10 cellular contexts compared by ENCODE assay signal in the genomic region with DNA sequence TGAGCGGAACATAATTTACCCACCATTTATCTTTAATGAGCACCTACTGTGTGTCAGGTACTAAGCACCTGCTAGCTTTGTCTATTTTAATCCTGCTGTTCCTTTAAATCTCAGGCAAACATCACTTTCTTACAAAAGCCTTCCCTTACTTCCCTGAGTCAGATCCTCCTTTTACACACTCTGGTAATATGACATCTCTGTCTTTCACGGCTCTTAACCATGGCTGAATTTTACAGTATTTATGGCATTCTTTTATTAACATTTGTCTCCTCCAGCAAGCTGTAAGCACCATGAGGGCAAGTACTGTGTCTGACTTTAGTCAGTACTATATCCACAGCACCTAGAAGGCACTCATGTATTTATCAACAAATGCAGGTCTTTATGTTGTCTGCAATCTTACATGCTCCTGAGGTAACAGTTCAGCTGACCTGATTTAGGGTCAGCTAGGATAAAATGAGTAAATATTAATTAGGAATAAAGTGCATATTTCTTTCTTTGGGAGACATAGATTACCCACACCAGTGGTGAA. TPM values are rescaled to one million over a fixed set of nuclear protein-coding genes. Genes with fewer than 3 reads are reported as not detected.
DNase-seq lines count a peak whose midpoint lies in the region; ATAC-seq and TF ChIP-seq lines count a peak whose summit lies in the region.
"Had no signal": no experiment of that assay in that cellular context is flagged by ENCODE, and none has a peak within 500 bp of the region (broad histone marks: within the 10 kb centered on the region; RNA-seq: fewer than 3 reads in every experiment).

No MANE protein-coding gene starts in this region.

- H2BK15ac ChIP-seq in H9 (ENCODE audit: low read depth, low read length), result no peak overlapping the region

- H3K27ac ChIP-seq in BLaER1, result peak overlapping the region; percentile 91
- H3K27ac ChIP-seq in H9 (ENCODE audit: insufficient read length, low read depth, low read length), result no peak overlapping the region
- H3K27ac ChIP-seq in transverse colon, result no peak overlapping the region

- H3K4me3 ChIP-seq in BLaER1 (peak overlapping the region; percentile 43; the same call in 1 of the 2 replicates), transverse colon (no peak overlapping the region)

- no peaks in the 10 kb centered on the region for H3K79me2 ChIP-seq in H9 (ENCODE audit: insufficient read depth, low read length)

- no peak overlapping the region for H2BK120ac ChIP-seq in H9 (ENCODE audit: low read depth, low read length, poor library complexity, severe bottlenecking)

- H3K9me3 Mint-ChIP-seq in activated naive CD8-positive, alpha-beta T cell (ENCODE audit: low read depth), result peaks cover 5% of the 10 kb centered on the region
- no peaks in the 10 kb centered on the region for H3K9me3 Mint-ChIP-seq in H9

- no peak for TF ChIP-seq EP300 in transverse colon (IDR thresholded peaks at IDR 0.05; ENCODE audit: low read depth)

- no peak overlapping the region for H4K91ac ChIP-seq in H9 (ENCODE audit: insufficient read length, low read depth, low read length)

- H3K9ac ChIP-seq in BLaER1, result peak overlapping the region; percentile 79; the same call in 1 of the 2 replicates
- H3K9ac ChIP-seq in H9 (ENCODE audit: extremely low read depth, insufficient read length, low read length), result no peak overlapping the region

- intact Hi-C loops in transverse colon (cut with DNase I; ENCODE audit: low total_unique reads), result no loop called here

- H3K9me3 ChIP-seq in BLaER1, result no peaks in the 10 kb centered on the region
- H3K9me3 ChIP-seq in H9 (ENCODE audit: control insufficient read depth, low read depth, low read length), result no peaks in the 10 kb centered on the region
- no peaks in the 10 kb centered on the region for H3K9me3 ChIP-seq in transverse colon

- no peak for TF ChIP-seq POLR2A in transverse colon (IDR thresholded peaks at IDR 0.05)

- H3K36me3 ChIP-seq in BLaER1, result no peaks in the 10 kb centered on the region
- no peaks in the 10 kb centered on the region for H3K36me3 ChIP-seq in transverse colon

- H3K36me3 Mint-ChIP-seq in activated naive CD8-positive, alpha-beta T cell, result peaks cover 7% of the 10 kb centered on the region
- no peaks in the 10 kb centered on the region for H3K36me3 Mint-ChIP-seq in H9 (ENCODE audit: insufficient read depth in 1 of 3, low read depth in 3 of 3)

- no peak overlapping the region for H3K56ac ChIP-seq in H9 (ENCODE audit: insufficient read length, low read depth, low read length)

- peak overlapping the region; percentile 83 for H3K4me2 ChIP-seq in BLaER1
- H3K4me2 ChIP-seq in H9 (ENCODE audit: insufficient read depth, insufficient read length, low read length), result no peak overlapping the region

- H3K4ac ChIP-seq in H9 (ENCODE audit: low read depth, low read length), result no peak overlapping the region

- H4K20me1 ChIP-seq in BLaER1, result no peaks in the 10 kb centered on the region
- H4K20me1 ChIP-seq in H9 (ENCODE audit: control insufficient read depth, insufficient read depth, insufficient read length), result no peaks in the 10 kb centered on the region

- no peak overlapping the region for H4K5ac ChIP-seq in H9 (ENCODE audit: insufficient read length, low read depth, low read length)

- H3K27me3 Mint-ChIP-seq in activated naive CD8-positive, alpha-beta T cell, result no peaks in the 10 kb centered on the region
- H3K27me3 Mint-ChIP-seq in H9 (ENCODE audit: low read depth), result no peaks in the 10 kb centered on the region

- peaks cover 94% of the 10 kb centered on the region for H3K4me1 Mint-ChIP-seq in activated naive CD8-positive, alpha-beta T cell (ENCODE audit: low read depth)
- peaks cover 0 to 8% of the 10 kb centered on the region in 2 experiments; a peak in 1 of 4 replicates for H3K4me1 Mint-ChIP-seq in H9

- TF ChIP-seq CTCF in H9 (conservative IDR thresholded peaks at IDR 0.05), result no peak
- TF ChIP-seq CTCF in transverse colon (IDR thresholded peaks at IDR 0.05), result no peak

- H2AFZ ChIP-seq in H9 (ENCODE audit: low read length), result no peak overlapping the region

- no peak overlapping the region for H2BK12ac ChIP-seq in H9 (ENCODE audit: insufficient read length, low read depth, low read length)

- DNase-seq in NCI-H748 treated with DMSO at 0.1 percent for 48 hours (lab: John Stamatoyannopoulos, UW) (no peak), cerebellar cortex (ENCODE audit: low spot score) (no peak), H9 (no peak), transverse colon (no peak)
- DNase-seq: midbrain, NCI-H1436 had no signal

- peak overlapping the region; percentile 71 for H3K4me3 Mint-ChIP-seq in activated naive CD8-positive, alpha-beta T cell
- H3K4me3 Mint-ChIP-seq in H9, result no peak overlapping the region

- H2BK20ac ChIP-seq in H9 (ENCODE audit: low read depth, low read length, poor library complexity, severe bottlenecking), result no peak overlapping the region

- ATAC-seq in GM19395 (IDR thresholded peaks at IDR 0.05; ENCODE audit: unreplicated experiment) (peak; percentile 0), HG03354 (IDR thresholded peaks at IDR 0.05; ENCODE audit: poor library complexity, severe bottlenecking, unreplicated experiment) (peak; percentile 8)

- no peak overlapping the region for H3K14ac ChIP-seq in H9 (ENCODE audit: insufficient read depth, low read length)

- no peak overlapping the region for H3K18ac ChIP-seq in H9 (ENCODE audit: insufficient read length, low read depth, low read length)

- H3K23me2 ChIP-seq in H9 (ENCODE audit: insufficient read length, low read depth, low read length, poor library complexity, severe bottlenecking), result no peaks in the 10 kb centered on the region

- H2AK5ac ChIP-seq in H9 (ENCODE audit: insufficient read length, low read length), result no peak overlapping the region

- H3K27me3 ChIP-seq in BLaER1 (no peaks in the 10 kb centered on the region), H9 (ENCODE audit: insufficient read depth, low read length) (no peaks in the 10 kb centered on the region), transverse colon (no peaks in the 10 kb centered on the region)

- no peak overlapping the region for H2BK5ac ChIP-seq in H9 (ENCODE audit: insufficient read length, low read length)

- no peak overlapping the region for H4K8ac ChIP-seq in H9 (replicated peaks; ENCODE audit: insufficient read length, low read depth, low read length)

- WGBS in H9 (ENCODE audit: extremely low coverage, insufficient read length, low lambda C conversion rate), result no CpG with 5 or more reads among the region's 2 CpGs
- WGBS in transverse colon (ENCODE audit: low coverage in 1 of 2), 2 donors, result 42 to 71% methylated on average over 2 of the region's 2 CpGs

- H3K27ac Mint-ChIP-seq in activated naive CD8-positive, alpha-beta T cell, result peak overlapping the region; percentile 96
- H3K27ac Mint-ChIP-seq in H9, result no peak overlapping the region; a peak in 1 of 7 replicates

- H3K23ac ChIP-seq in H9 (ENCODE audit: insufficient read length, low read depth, low read length), result no peak overlapping the region

- no peak overlapping the region for H3T11ph ChIP-seq in H9 (ENCODE audit: low read length)

- no peaks in the 10 kb centered on the region for H3K79me1 ChIP-seq in H9 (ENCODE audit: insufficient read depth, low read depth, low read length, poor library complexity, severe bottlenecking)

- in situ Hi-C loops in transverse colon (cut with MboI; ENCODE audit: low pct_ligation_motif_present in 1 of 4, low pct_unique_long_range_greater_than_20kb in 1 of 4, low sequenced_read_pairs in 3 of 4), result no loop called here

- H3K4me1 ChIP-seq in BLaER1 (peaks cover 97% of the 10 kb centered on the region), H9 (ENCODE audit: insufficient read depth, low read length) (no peaks in the 10 kb centered on the region), transverse colon (peaks cover 0 to 4% (median 0%) of the 10 kb centered on the region in 4 donors)

RNA-seq across cellular contexts. Expression of a gene that starts 33.7 kb away (rescaled TPM):
- total RNA-seq in H9 (2021) (104 and 110 TPM in 2 replicates), transverse colon (10 to 100 TPM; 18.9 to 33.2 (median 27.1) TPM)
